ENCODE assay signal across 14 cellular contexts in the genomic region with DNA sequence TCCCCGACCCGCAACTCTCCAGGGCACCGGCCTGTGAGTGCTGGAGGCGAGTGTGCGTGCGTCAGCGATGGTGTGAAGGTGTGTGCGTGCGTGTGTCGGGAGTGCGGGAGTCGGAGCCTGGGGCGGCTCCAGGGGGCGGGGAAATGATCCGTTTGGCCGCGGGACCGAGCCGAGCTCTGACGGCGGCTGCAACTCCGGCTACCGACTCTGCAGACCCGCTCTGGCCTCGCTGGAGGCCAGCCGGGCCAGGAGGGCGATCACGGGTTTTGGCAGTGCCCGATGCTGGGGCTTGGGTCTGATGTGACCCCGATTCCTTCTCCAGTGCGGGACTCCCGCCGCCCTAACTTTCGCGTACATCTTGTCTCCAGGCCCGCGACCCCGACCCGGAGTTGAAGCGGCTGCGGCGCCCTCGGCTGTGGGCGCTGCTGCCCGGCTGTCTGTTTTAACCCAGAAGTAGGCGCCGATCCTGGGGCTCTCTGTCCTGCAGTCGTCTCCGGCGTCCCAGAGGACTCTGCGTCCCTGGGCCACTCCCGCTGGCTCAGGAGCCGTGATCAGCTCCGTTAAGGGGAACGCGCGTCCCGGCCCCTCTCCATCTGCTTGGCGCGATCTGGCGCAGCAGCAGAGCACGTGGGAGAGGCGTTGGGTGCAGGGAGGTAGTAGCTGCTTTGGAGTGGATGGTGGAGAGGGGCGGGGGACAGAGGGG. TPM values are rescaled to one million over a fixed set of nuclear protein-coding genes. Genes with fewer than 3 reads are reported as not detected.
A peak's percentile ranks its signal among the peaks of the same experiment; 100 is the strongest.
DNase-seq lines count a peak whose midpoint lies in the region; ATAC-seq, FAIRE-seq and TF ChIP-seq lines count a peak whose summit lies in the region.
"Had no signal": no experiment of that assay in that cellular context is flagged by ENCODE, and none has a peak within 500 bp of the region (broad histone marks: within the 10 kb centered on the region; RNA-seq: fewer than 3 reads in every experiment).

No MANE protein-coding gene starts in this region.

- ATAC-seq in GM21825 (IDR thresholded peaks at IDR 0.05; ENCODE audit: unreplicated experiment) (no peak), GM21381 (IDR thresholded peaks at IDR 0.05; ENCODE audit: unreplicated experiment) (no peak)
- ATAC-seq: activated T-cell treated with anti-CD3 and anti-CD28 coated beads, Interleukin-2, amount 50 U/mL, for 72 hours had no signal

- no peak for TF ChIP-seq POLR2A in breast epithelium (IDR thresholded peaks at IDR 0.05)

- H3K27me3 Mint-ChIP-seq in MCF 10A (ENCODE audit: insufficient read depth, unreplicated experiment) = no peaks in the 10 kb centered on the region
- peaks cover 80% of the 10 kb centered on the region for H3K27me3 Mint-ChIP-seq in mesothelial cell of epicardium (ENCODE audit: low read depth)

- H3K9me3 ChIP-seq in breast epithelium (no peaks in the 10 kb centered on the region), colonic mucosa (no peaks in the 10 kb centered on the region)

- H3K4me3 Mint-ChIP-seq in MCF 10A (ENCODE audit: unreplicated experiment) = no peak overlapping the region
- peak overlapping the region; percentile 73 for H3K4me3 Mint-ChIP-seq in mesothelial cell of epicardium

- H3K27ac Mint-ChIP-seq in MCF 10A (ENCODE audit: low read depth, unreplicated experiment) (no peak overlapping the region), mesothelial cell of epicardium (no peak overlapping the region)
- H3K27ac Mint-ChIP-seq: activated T-cell treated with anti-CD3 and anti-CD28 coated beads, Interleukin-2, amount 50 U/mL, for 72 hours; naive B cell had no signal

- H3K9ac ChIP-seq in colonic mucosa (ENCODE audit: low read depth in 2 of 2, low read length in 2 of 2) = no peak overlapping the region

- CTCF ChIA-PET in MCF 10A (lab: Yijun Ruan, JAX) = interaction anchor here (0.6 kb wide), 1 partner anchor 9 kb away, joined by 3 read pairs; no protein-coding TSS in a partner anchor

- POLR2A ChIA-PET in MCF 10A (lab: Yijun Ruan, JAX) = no interaction called here

- intact Hi-C loops in breast epithelium (cut with DNase I; ENCODE audit: low total_unique reads) = no loop called here
- intact Hi-C loops in MCF 10A (cut with micrococcal nuclease) = no loop called here
- intact Hi-C loops in colonic mucosa (cut with DNase I) = no loop called here

- no peaks in the 10 kb centered on the region for H3K36me3 ChIP-seq in breast epithelium
- no peaks in the 10 kb centered on the region for H3K36me3 ChIP-seq in colonic mucosa

- BruUV-seq in MCF 10A (replicated peaks; lab: Mats Ljungman, UMichigan) = no TSS peak

- TF ChIP-seq CTCF in breast epithelium (IDR thresholded peaks at IDR 0.05) = no peak
- TF ChIP-seq CTCF in MCF 10A (IDR thresholded peaks at IDR 0.05; ENCODE audit: unreplicated experiment) = no peak
- no peak for TF ChIP-seq CTCF in colonic mucosa (IDR thresholded peaks at IDR 0.05)
- no peak for TF ChIP-seq CTCF in mesothelial cell of epicardium (IDR thresholded peaks at IDR 0.05; ENCODE audit: unreplicated experiment)

- peaks cover 13% of the 10 kb centered on the region for H3K9me3 Mint-ChIP-seq in MCF 10A (ENCODE audit: unreplicated experiment)
- H3K9me3 Mint-ChIP-seq in mesothelial cell of epicardium = no peaks in the 10 kb centered on the region
- H3K9me3 Mint-ChIP-seq: activated T-cell treated with anti-CD3 and anti-CD28 coated beads, Interleukin-2, amount 50 U/mL, for 72 hours had no signal

- H3K4me1 ChIP-seq in breast epithelium (peaks cover 0 to 10% of the 10 kb centered on the region in 2 donors), colonic mucosa (no peaks in the 10 kb centered on the region)

- peaks cover 0 to 83% of the 10 kb centered on the region in 2 donors for H3K27me3 ChIP-seq in breast epithelium
- peaks cover 42% of the 10 kb centered on the region for H3K27me3 ChIP-seq in colonic mucosa

- H3K4me1 Mint-ChIP-seq in MCF 10A (ENCODE audit: insufficient read depth, unreplicated experiment) (no peaks in the 10 kb centered on the region), mesothelial cell of epicardium (peaks cover 18% of the 10 kb centered on the region)

- FAIRE-seq in urothelium cell line (lab: Jason Lieb, UNC) = no peak

- H3K36me3 Mint-ChIP-seq in MCF 10A (ENCODE audit: insufficient read depth, unreplicated experiment) = no peaks in the 10 kb centered on the region
- peaks cover 5% of the 10 kb centered on the region for H3K36me3 Mint-ChIP-seq in mesothelial cell of epicardium
- H3K36me3 Mint-ChIP-seq: naive B cell had no signal

- DNase-seq in breast epithelium (ENCODE audit: low spot score in 2 of 2) (no peak), MCF 10A (ENCODE audit: unreplicated experiment) (no peak), colonic mucosa (no peak), mesothelial cell of epicardium (ENCODE audit: low spot score in 2 of 2, unreplicated experiment in 2 of 2) (no peak), urothelium cell line (ENCODE audit: low spot score) (peak; percentile 20), globus pallidus (ENCODE audit: low spot score) (no peak)
- DNase-seq: activated T-cell treated with anti-CD3 and anti-CD28 coated beads, Interleukin-2, amount 50 U/mL, for 72 hours; naive B cell; NCI-H226; stimulated activated CD4-positive, alpha-beta T cell treated with anti-CD3 and anti-CD28 coated beads, Interleukin-4, amount 100 ng/mL, for 24 hours had no signal

- peak overlapping the region; percentile 43 to 75 (median 54) for H3K4me3 ChIP-seq in breast epithelium
- peak overlapping the region; percentile 39 for H3K4me3 ChIP-seq in colonic mucosa

- H3K27ac ChIP-seq in breast epithelium = no peak overlapping the region
- no peak overlapping the region for H3K27ac ChIP-seq in colonic mucosa

RNA-seq across cellular contexts. Expression of a gene that starts 1.2 kb away (rescaled TPM):
- 10 to 100 TPM in 1 of 3 donors, 1 to 10 TPM in 1, under 1 TPM in 1; 0.16 to 14.1 (median 1.6) TPM for total RNA-seq in breast epithelium
- not detected in 2 replicates for total RNA-seq in MCF 10A (2022)
- total RNA-seq in colonic mucosa = not detected
- 25.8 to 26.6 TPM (median 26.0 TPM) in 3 replicates for total RNA-seq in mesothelial cell of epicardium
- total RNA-seq: activated T-cell treated with anti-CD3 and anti-CD28 coated beads, Interleukin-2, amount 50 U/mL, for 72 hours; HT1080; T-helper 1 cell treated with Interleukin-12 subunit alpha and Interleukin-12 subunit beta and Interleukin-4 antibody, amounts not matched to agents 30 ng/mL and 1 ng/mL, for 36 hours had no signal
